9 cellular contexts compared by ENCODE assay signal in genomic region chr17:4834621-4835020, GRCh38. TPM values are rescaled to one million over a fixed set of nuclear protein-coding genes. Genes with fewer than 3 reads are reported as not detected.
DNase-seq lines count a peak whose midpoint lies in the region; ATAC-seq and TF ChIP-seq lines count a peak whose summit lies in the region.
"Had no signal": no experiment of that assay in that cellular context is flagged by ENCODE, and none has a peak within 500 bp of the region (broad histone marks: within the 10 kb centered on the region; RNA-seq: fewer than 3 reads in every experiment).

No MANE protein-coding gene starts in this region.

- H3K9me3 ChIP-seq in SJSA1 (replicated peaks) (no peaks in the 10 kb centered on the region), esophagus (ENCODE audit: control insufficient read depth in 2 of 2, insufficient read depth in 1 of 2, low read depth in 1 of 2, low read length in 1 of 2) (no peaks in the 10 kb centered on the region), prostate gland (no peaks in the 10 kb centered on the region)

- no peak for ATAC-seq in HG03571 (IDR thresholded peaks at IDR 0.05; ENCODE audit: unreplicated experiment)
- ATAC-seq: Right ventricle myocardium inferior had no signal

- in situ Hi-C loops in G401 (cut with HindIII; ENCODE audit: low sequenced_read_pairs) = loop anchor here (10.0 kb wide), 1 partner anchor 110 kb away; no protein-coding TSS in a partner anchor

- peak overlapping the region; percentile 86 for H3K4me3 ChIP-seq in SJSA1
- H3K4me3 ChIP-seq in esophagus (ENCODE audit: low read depth in 1 of 2, low read length in 2 of 2) = peak overlapping the region; percentile 86 to 93
- H3K4me3 ChIP-seq in prostate gland = peak overlapping the region; percentile 82 to 95

- intact Hi-C loops in prostate gland (cut with DNase I) = no loop called here

- no peak overlapping the region for H3K27ac ChIP-seq in SJSA1
- H3K27ac ChIP-seq in esophagus (ENCODE audit: low read depth in 2 of 2, low read length in 1 of 2) = peak overlapping the region; percentile 87 to 93
- peak overlapping the region; percentile 83 to 90 for H3K27ac ChIP-seq in prostate gland

- no peak for TF ChIP-seq CTCF in prostate gland (IDR thresholded peaks at IDR 0.05)

- no peaks in the 10 kb centered on the region for H3K27me3 ChIP-seq in SJSA1 (replicated peaks)
- no peaks in the 10 kb centered on the region for H3K27me3 ChIP-seq in esophagus (ENCODE audit: control insufficient read depth in 1 of 2, insufficient read depth in 2 of 2, low read length in 2 of 2)
- H3K27me3 ChIP-seq in prostate gland (replicated peaks; ENCODE audit: insufficient read depth) = no peaks in the 10 kb centered on the region

- 36 to 51% methylated on average over 5 of the region's 5 CpGs for WGBS in esophagus, 2 donors
- WGBS in prostate gland = 41% methylated on average over 5 of the region's 5 CpGs

- no peak for TF ChIP-seq POLR2A in prostate gland (IDR thresholded peaks at IDR 0.05)

- peaks cover 8% of the 10 kb centered on the region for H3K36me3 ChIP-seq in SJSA1
- peaks cover 0 to 4% of the 10 kb centered on the region in 2 donors for H3K36me3 ChIP-seq in esophagus (ENCODE audit: control insufficient read depth in 2 of 2, insufficient read depth in 2 of 2, low read length in 1 of 2)
- no peaks in the 10 kb centered on the region for H3K36me3 ChIP-seq in prostate gland

- peak; percentile 40 for DNase-seq in G401 (ENCODE audit: low spot score)
- DNase-seq in SJSA1 (ENCODE audit: low read depth in 1 of 2, low spot score in 2 of 2) = no peak
- DNase-seq in prostate gland (ENCODE audit: low spot score) = no peak
- DNase-seq in effector CD4-positive, alpha-beta T cell = no peak
- no peak for DNase-seq in NCI-H187 (lab: John Stamatoyannopoulos, UW)
- no peak for DNase-seq in KG1 (lab: John Stamatoyannopoulos, UW)

- H3K4me1 ChIP-seq in SJSA1 (replicated peaks) (peaks cover 23% of the 10 kb centered on the region), esophagus (ENCODE audit: control insufficient read depth in 2 of 2, insufficient read depth in 2 of 2, low read length in 1 of 2) (peaks cover 0 to 10% of the 10 kb centered on the region in 2 donors), prostate gland (replicated peaks) (no peaks in the 10 kb centered on the region)

RNA-seq across cellular contexts. Expression of gene MINK1, which starts 1.5 kb away (rescaled TPM):
- total RNA-seq in G401 (2014; rRNA removed; shearing (Covaris generic)) = 33.8 and 48.3 TPM in 2 replicates
- total RNA-seq in SJSA1 (2014; rRNA removed; shearing (Covaris generic)) = 10.0 and 20.0 TPM in 2 replicates
- polyA plus RNA-seq in esophagus = 100 to 1,000 TPM in 1 of 2 donors, 10 to 100 TPM in 1; 86.1 to 161 TPM
- total RNA-seq in prostate gland = 100 to 1,000 TPM in 1 of 2 donors, 10 to 100 TPM in 1; 53.0 to 136 TPM

RNA-seq across cellular contexts. Expression of gene PLD2, which starts 27.7 kb away (rescaled TPM):
- total RNA-seq in G401 (2014; rRNA removed; shearing (Covaris generic)) = 20.9 and 28.4 TPM in 2 replicates
- total RNA-seq in SJSA1 (2014; rRNA removed; shearing (Covaris generic)) = 7.6 and 16.8 TPM in 2 replicates
- 10 to 100 TPM; 66.9 to 67.4 TPM for polyA plus RNA-seq in esophagus
- total RNA-seq in prostate gland = 10 to 100 TPM; 25.7 to 29.5 TPM

RNA-seq across cellular contexts. Expression of gene PSMB6, which starts 38.7 kb away (rescaled TPM):
- 390 and 445 TPM in 2 replicates for total RNA-seq in G401 (2014; rRNA removed; shearing (Covaris generic))
- 197 and 257 TPM in 2 replicates for total RNA-seq in SJSA1 (2014; rRNA removed; shearing (Covaris generic))
- 100 to 1,000 TPM; 110 to 248 TPM for polyA plus RNA-seq in esophagus
- total RNA-seq in prostate gland = 100 to 1,000 TPM; 152 to 183 TPM

RNA-seq across cellular contexts. Expression of gene GLTPD2, which starts 45.9 kb away (rescaled TPM):
- total RNA-seq in G401 (2014; rRNA removed; shearing (Covaris generic)) = not detected in 2 replicates
- not detected in 2 replicates for total RNA-seq in SJSA1 (2014; rRNA removed; shearing (Covaris generic))
- under 1 TPM in 1 of 2 donors, not detected in 1; 0.38 TPM for polyA plus RNA-seq in esophagus
- total RNA-seq in prostate gland = not detected
- total RNA-seq: Right ventricle myocardium inferior had no signal
